ENCODE assay signal across 1 cellular context in the genomic region with DNA sequence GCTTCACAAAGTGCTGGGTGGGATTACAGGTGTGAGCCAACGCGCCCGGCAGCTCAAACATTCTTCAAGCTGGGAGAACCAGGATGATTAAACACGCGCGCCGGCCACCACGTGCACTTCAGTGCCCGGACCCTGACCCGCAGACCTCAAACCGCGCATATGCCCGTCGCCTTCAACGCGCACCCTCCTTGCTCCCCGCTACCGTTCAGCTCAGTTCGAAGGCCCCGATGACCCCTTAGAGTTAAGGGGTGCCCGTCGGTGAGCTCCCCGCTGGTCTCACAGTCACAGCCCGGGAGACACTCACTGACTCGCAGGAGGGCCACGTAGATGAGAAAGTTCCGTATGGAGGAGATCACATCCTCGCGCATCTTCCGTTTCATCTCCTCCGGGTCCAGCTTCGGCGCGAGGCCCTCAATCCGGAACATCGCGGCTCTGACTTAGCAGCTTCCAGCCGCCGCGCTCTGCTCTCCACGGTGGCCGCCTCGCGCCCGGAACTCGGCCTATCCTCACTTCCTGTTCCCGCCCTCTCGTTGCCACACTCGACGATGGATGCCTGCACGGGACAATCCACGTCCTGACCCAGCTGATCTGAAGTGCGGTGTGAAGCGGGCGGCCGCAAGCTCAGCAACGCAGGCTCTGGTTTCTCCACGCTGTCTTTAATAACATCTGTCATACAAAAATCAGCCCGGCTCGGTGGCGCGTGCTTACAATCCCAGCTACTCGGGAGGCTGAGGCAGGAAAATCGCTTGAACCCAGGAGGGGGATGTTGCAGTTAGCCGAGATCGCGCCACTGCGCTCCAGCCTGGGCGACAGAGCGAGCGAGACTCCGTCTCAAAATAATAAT.
TF ChIP-seq lines count a peak whose summit lies in the region.

A gene (minus strand): TSS at position 490 of the 844 bp plus-strand sequence. CDS start 65 bp downstream, at position 425.

TF ChIP-seq in A549, 52 proteins besides CTCF, POLR2A, EP300 and RAD21 (continued from another document):
- TF ChIP-seq, protein P1, sequence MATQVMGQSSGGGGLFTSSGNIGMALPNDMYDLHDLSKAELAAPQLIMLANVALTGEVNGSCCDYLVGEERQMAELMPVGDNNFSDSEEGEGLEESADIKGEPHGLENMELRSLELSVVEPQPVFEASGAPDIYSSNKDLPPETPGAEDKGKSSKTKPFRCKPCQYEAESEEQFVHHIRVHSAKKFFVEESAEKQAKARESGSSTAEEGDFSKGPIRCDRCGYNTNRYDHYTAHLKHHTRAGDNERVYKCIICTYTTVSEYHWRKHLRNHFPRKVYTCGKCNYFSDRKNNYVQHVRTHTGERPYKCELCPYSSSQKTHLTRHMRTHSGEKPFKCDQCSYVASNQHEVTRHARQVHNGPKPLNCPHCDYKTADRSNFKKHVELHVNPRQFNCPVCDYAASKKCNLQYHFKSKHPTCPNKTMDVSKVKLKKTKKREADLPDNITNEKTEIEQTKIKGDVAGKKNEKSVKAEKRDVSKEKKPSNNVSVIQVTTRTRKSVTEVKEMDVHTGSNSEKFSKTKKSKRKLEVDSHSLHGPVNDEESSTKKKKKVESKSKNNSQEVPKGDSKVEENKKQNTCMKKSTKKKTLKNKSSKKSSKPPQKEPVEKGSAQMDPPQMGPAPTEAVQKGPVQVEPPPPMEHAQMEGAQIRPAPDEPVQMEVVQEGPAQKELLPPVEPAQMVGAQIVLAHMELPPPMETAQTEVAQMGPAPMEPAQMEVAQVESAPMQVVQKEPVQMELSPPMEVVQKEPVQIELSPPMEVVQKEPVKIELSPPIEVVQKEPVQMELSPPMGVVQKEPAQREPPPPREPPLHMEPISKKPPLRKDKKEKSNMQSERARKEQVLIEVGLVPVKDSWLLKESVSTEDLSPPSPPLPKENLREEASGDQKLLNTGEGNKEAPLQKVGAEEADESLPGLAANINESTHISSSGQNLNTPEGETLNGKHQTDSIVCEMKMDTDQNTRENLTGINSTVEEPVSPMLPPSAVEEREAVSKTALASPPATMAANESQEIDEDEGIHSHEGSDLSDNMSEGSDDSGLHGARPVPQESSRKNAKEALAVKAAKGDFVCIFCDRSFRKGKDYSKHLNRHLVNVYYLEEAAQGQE (IDR thresholded peaks at IDR 0.05) = no peak
- TF ChIP-seq NPAS2 (CRISPR knock-in tag; IDR thresholded peaks at IDR 0.05; ENCODE audit: borderline replicate concordance) = no peak
- TF ChIP-seq BHLHE40 (IDR thresholded peaks at IDR 0.05; ENCODE audit: low read depth, low read length) = no peak
- TF ChIP-seq RCOR1 (IDR thresholded peaks at IDR 0.05; ENCODE audit: low read depth, low read length) = no peak
- TF ChIP-seq KDM5A (IDR thresholded peaks at IDR 0.05) = peak; percentile 19; the same call in 1 of the 2 replicates
- TF ChIP-seq, protein P2, sequence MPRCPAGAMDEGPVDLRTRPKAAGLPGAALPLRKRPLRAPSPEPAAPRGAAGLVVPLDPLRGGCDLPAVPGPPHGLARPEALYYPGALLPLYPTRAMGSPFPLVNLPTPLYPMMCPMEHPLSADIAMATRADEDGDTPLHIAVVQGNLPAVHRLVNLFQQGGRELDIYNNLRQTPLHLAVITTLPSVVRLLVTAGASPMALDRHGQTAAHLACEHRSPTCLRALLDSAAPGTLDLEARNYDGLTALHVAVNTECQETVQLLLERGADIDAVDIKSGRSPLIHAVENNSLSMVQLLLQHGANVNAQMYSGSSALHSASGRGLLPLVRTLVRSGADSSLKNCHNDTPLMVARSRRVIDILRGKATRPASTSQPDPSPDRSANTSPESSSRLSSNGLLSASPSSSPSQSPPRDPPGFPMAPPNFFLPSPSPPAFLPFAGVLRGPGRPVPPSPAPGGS (IDR thresholded peaks at IDR 0.05) = peak; percentile 90
- TF ChIP-seq ESRRA (IDR thresholded peaks at IDR 0.05; ENCODE audit: borderline replicate concordance, low read length) = no peak
- no peak for TF ChIP-seq JUNB (IDR thresholded peaks at IDR 0.05)
- no peak for TF ChIP-seq RARB (CRISPR knock-in tag; IDR thresholded peaks at IDR 0.05)
- no peak for TF ChIP-seq TP53 (CRISPR knock-in tag; IDR thresholded peaks at IDR 0.05)
- TF ChIP-seq, protein P3, sequence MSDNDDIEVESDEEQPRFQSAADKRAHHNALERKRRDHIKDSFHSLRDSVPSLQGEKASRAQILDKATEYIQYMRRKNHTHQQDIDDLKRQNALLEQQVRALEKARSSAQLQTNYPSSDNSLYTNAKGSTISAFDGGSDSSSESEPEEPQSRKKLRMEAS (IDR thresholded peaks at IDR 0.05) = peak; percentile 98
- no peak for TF ChIP-seq RFX5 (IDR thresholded peaks at IDR 0.05)
- TF ChIP-seq PHF8 (IDR thresholded peaks at IDR 0.05; ENCODE audit: borderline replicate concordance, low read depth) = peak; percentile 91
- peak; percentile 55; the same call in 1 of the 2 replicates for TF ChIP-seq EHF (CRISPR knock-in tag; IDR thresholded peaks at IDR 0.05)
- no peak for TF ChIP-seq SMC3 (IDR thresholded peaks at IDR 0.05)
- TF ChIP-seq GATA3 (IDR thresholded peaks at IDR 0.05; ENCODE audit: borderline replicate concordance) = no peak
- TF ChIP-seq HOXB5 (CRISPR knock-in tag; IDR thresholded peaks at IDR 0.05) = 0 out of 2 replicates have a peak, but pooled peaks have one; percentile 47
- peak; percentile 66; the same call in 1 of the 2 replicates for TF ChIP-seq HOXA7 (CRISPR knock-in tag; IDR thresholded peaks at IDR 0.05)
- no peak for TF ChIP-seq POLR2AphosphoS2 (conservative IDR thresholded peaks at IDR 0.05; ENCODE audit: low read length)
- TF ChIP-seq ZFP36 (IDR thresholded peaks at IDR 0.05; ENCODE audit: borderline replicate concordance, partially characterized antibody) = no peak
- TF ChIP-seq ZC3H11A (IDR thresholded peaks at IDR 0.05) = no peak
- TF ChIP-seq HEYL (CRISPR knock-in tag; IDR thresholded peaks at IDR 0.05) = no peak
- no peak for TF ChIP-seq RNF2 (IDR thresholded peaks at IDR 0.05; ENCODE audit: borderline replicate concordance, low read depth)
- TF ChIP-seq CBX2 (IDR thresholded peaks at IDR 0.05; ENCODE audit: borderline replicate concordance, low read depth) = no peak
- no peak for TF ChIP-seq CBX8 (IDR thresholded peaks at IDR 0.05)
- TF ChIP-seq, protein P4, sequence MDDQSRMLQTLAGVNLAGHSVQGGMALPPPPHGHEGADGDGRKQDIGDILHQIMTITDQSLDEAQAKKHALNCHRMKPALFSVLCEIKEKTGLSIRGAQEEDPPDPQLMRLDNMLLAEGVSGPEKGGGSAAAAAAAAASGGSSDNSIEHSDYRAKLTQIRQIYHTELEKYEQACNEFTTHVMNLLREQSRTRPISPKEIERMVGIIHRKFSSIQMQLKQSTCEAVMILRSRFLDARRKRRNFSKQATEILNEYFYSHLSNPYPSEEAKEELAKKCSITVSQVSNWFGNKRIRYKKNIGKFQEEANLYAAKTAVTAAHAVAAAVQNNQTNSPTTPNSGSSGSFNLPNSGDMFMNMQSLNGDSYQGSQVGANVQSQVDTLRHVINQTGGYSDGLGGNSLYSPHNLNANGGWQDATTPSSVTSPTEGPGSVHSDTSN (IDR thresholded peaks at IDR 0.05) = peak; percentile 88; the same call in 1 of the 2 replicates
- no peak for TF ChIP-seq KDM1A (IDR thresholded peaks at IDR 0.05; ENCODE audit: low read depth)
- TF ChIP-seq HOXB13 (CRISPR knock-in tag; IDR thresholded peaks at IDR 0.05; ENCODE audit: low read depth) = no peak
